ENCODE assay signal across 11 cellular contexts in genomic region chr3:195095035-195095703, GRCh38.
DNase-seq lines count a peak whose midpoint lies in the region; ATAC-seq and TF ChIP-seq lines count a peak whose summit lies in the region.
"Had no signal": no experiment of that assay in that cellular context is flagged by ENCODE, and none has a peak within 500 bp of the region (broad histone marks: within the 10 kb centered on the region; RNA-seq: fewer than 3 reads in every experiment).

No MANE protein-coding gene starts in this region.

- H2AFZ ChIP-seq in PC-3 (ENCODE audit: low read length), result no peak overlapping the region
- H2AFZ ChIP-seq in smooth muscle cell (ENCODE audit: low read depth), result no peak overlapping the region

- DNase-seq in NCI-H1436 (lab: John Stamatoyannopoulos, UW) (peak; percentile 44), NCI-H1436 treated with DMSO at 0.1 percent for 48 hours (lab: John Stamatoyannopoulos, UW) (no peak), PC-3 (no peak), psoas muscle (peak; percentile 10 to 38), DMS79 treated with DMSO at 0.1 percent for 48 hours (lab: John Stamatoyannopoulos, UW) (no peak), smooth muscle cell (lab: John Stamatoyannopoulos, UW; ENCODE audit: unreplicated experiment) (no peak), D341Med (ENCODE audit: low spot score) (no peak)
- DNase-seq: 8988T; activated CD4-positive, alpha-beta memory T cell treated with anti-CD3 and anti-CD28 coated beads for 36 hours; testis had no signal

- H3K4me2 ChIP-seq in PC-3 (ENCODE audit: low read length) (no peak overlapping the region), smooth muscle cell (no peak overlapping the region)

- H3K9ac ChIP-seq in PC-3 (ENCODE audit: low read length) (no peak overlapping the region), smooth muscle cell (ENCODE audit: low read depth) (no peak overlapping the region)

- no peaks in the 10 kb centered on the region for H3K9me2 ChIP-seq in PC-3 (replicated peaks; ENCODE audit: low read length)

- H3K79me2 ChIP-seq in PC-3 (ENCODE audit: low read length) (no peaks in the 10 kb centered on the region), smooth muscle cell (ENCODE audit: low read depth) (no peaks in the 10 kb centered on the region)

- no TSS peak for BruUV-seq in PC-3 (replicated peaks; lab: Mats Ljungman, UMichigan)

- H3K9me3 ChIP-seq in PC-3 (ENCODE audit: low read length) (no peaks in the 10 kb centered on the region), psoas muscle (no peaks in the 10 kb centered on the region), smooth muscle cell (replicated peaks; ENCODE audit: low read depth) (no peaks in the 10 kb centered on the region)
- H3K9me3 ChIP-seq: testis had no signal

- H3K27me3 ChIP-seq in PC-3 (ENCODE audit: low read length) (no peaks in the 10 kb centered on the region), psoas muscle (ENCODE audit: insufficient read depth in 3 of 3, low read length in 2 of 3) (no peaks in the 10 kb centered on the region), smooth muscle cell (ENCODE audit: low read depth) (no peaks in the 10 kb centered on the region)
- H3K27me3 ChIP-seq: testis had no signal

- H3K4me3 ChIP-seq in PC-3 (ENCODE audit: low read length) (no peak overlapping the region), psoas muscle (no peak overlapping the region), smooth muscle cell (no peak overlapping the region)
- H3K4me3 ChIP-seq: testis had no signal

- peak overlapping the region; percentile 35 for H3K27ac ChIP-seq in PC-3 (ENCODE audit: low read length)
- no peak overlapping the region for H3K27ac ChIP-seq in psoas muscle
- no peak overlapping the region for H3K27ac ChIP-seq in smooth muscle cell (ENCODE audit: low read depth)
- H3K27ac ChIP-seq: testis had no signal

- WGBS in psoas muscle, 3 donors, result 86 to 91% (median 87%) methylated on average over 18 to 19 of the region's 19 CpGs
- WGBS in smooth muscle cell (ENCODE audit: low lambda C conversion rate), result 83% methylated on average over 19 of the region's 19 CpGs

- H3K4me1 ChIP-seq in PC-3 (ENCODE audit: insufficient read depth, low read length) (peaks cover 17% of the 10 kb centered on the region), psoas muscle (peaks cover 8% of the 10 kb centered on the region), smooth muscle cell (ENCODE audit: low read depth) (no peaks in the 10 kb centered on the region)
- H3K4me1 ChIP-seq: testis had no signal

- no peaks in the 10 kb centered on the region for H4K20me1 ChIP-seq in PC-3 (ENCODE audit: low read length)
- H4K20me1 ChIP-seq in smooth muscle cell (ENCODE audit: low read depth), result no peaks in the 10 kb centered on the region

- H3K36me3 ChIP-seq in PC-3 (ENCODE audit: low read depth, low read length) (no peaks in the 10 kb centered on the region), psoas muscle (ENCODE audit: insufficient read depth in 1 of 2, low read depth in 1 of 2) (no peaks in the 10 kb centered on the region), smooth muscle cell (ENCODE audit: low read depth) (no peaks in the 10 kb centered on the region)

- no peak for TF ChIP-seq CTCF in PC-3 (conservative IDR thresholded peaks at IDR 0.05; ENCODE audit: low read depth, low read length)
- TF ChIP-seq CTCF in psoas muscle (IDR thresholded peaks at IDR 0.05), result no peak
- no peak for TF ChIP-seq CTCF in smooth muscle cell (IDR thresholded peaks at IDR 0.05; ENCODE audit: borderline replicate concordance, insufficient read depth, poor library complexity, severe bottlenecking)

- intact Hi-C loops in PC-3 (cut with micrococcal nuclease) (no loop called here), psoas muscle (cut with DNase I) (no loop called here)

- CTCF ChIA-PET in PC-3 (lab: Charles Lee), result no interaction called here

- H3F3A ChIP-seq in PC-3 (ENCODE audit: low read length, unreplicated experiment) (no peaks in the 10 kb centered on the region), smooth muscle cell (ENCODE audit: low read depth) (no peaks in the 10 kb centered on the region)

- POLR2A ChIA-PET in PC-3 (lab: Charles Lee; ENCODE audit: unreplicated experiment), result no interaction called here

- ATAC-seq in HG02571 (IDR thresholded peaks at IDR 0.05; ENCODE audit: unreplicated experiment) (peak; percentile 68), PC-3 (no peak), psoas muscle (peak in 1 of 4 donors; percentile 12)

Comparison
In these comparisons a context has a peak if more than half of its experiments do, and no peak if none do; other contexts are left out.
1. DNase-seq: peak in NCI-H1436 (single experiment) and psoas muscle (2 of 2); none in NCI-H1436 treated with DMSO at 0.1 percent for 48 hours (single experiment), PC-3 (single experiment), DMS79 treated with DMSO at 0.1 percent for 48 hours (single experiment), smooth muscle cell (single experiment) and D341Med (single experiment).